ENCODE assay signal across 7 cellular contexts in genomic region chr6:31388916-31389801, GRCh38. TPM values are rescaled to one million over a fixed set of nuclear protein-coding genes. Genes with fewer than 3 reads are reported as not detected.
DNase-seq lines count a peak whose midpoint lies in the region; ATAC-seq, FAIRE-seq and TF ChIP-seq lines count a peak whose summit lies in the region.
"Not testable (repeated sequence)": the region's sequence is repeated elsewhere in the genome, so short reads cannot be mapped to it uniquely, and the experiment has no call there.

No MANE protein-coding gene starts in this region.

- CTCF ChIA-PET in activated B cell treated with CpG ODN at 0.5 μM for 24 hours (lab: Charles Lee); HepG2 (lab: Yijun Ruan, JAX; ENCODE audit: low intra/inter-chr PET ratio, low total read pairs): not testable (repeated sequence)

- not testable (repeated sequence) for H3K4me3 Mint-ChIP-seq in activated B cell treated with CpG ODN at 0.5 μM for 24 hours; stimulated activated effector memory CD8-positive, alpha-beta T cell treated with anti-CD3 and anti-CD28 coated beads, Interleukin-12 subunit alpha, Interleukin-12 subunit beta, amount 100 ng/mL, for 72 hours

- in situ Hi-C loops in HepG2 (cut with HindIII; ENCODE audit: extremely low pct_ligation_motif_present, low pct_unique_long_range_greater_than_20kb): not testable (repeated sequence)

- POLR2A ChIA-PET in activated B cell treated with CpG ODN at 0.5 μM for 24 hours (lab: Charles Lee); HepG2 (lab: Yijun Ruan, JAX): not testable (repeated sequence)

- TF ChIP-seq EP300 in Ishikawa (IDR thresholded peaks at IDR 0.05; ENCODE audit: borderline replicate concordance); HepG2 (IDR thresholded peaks at IDR 0.05; ENCODE audit: low read depth in 2 of 2, low read length in 2 of 2); HepG2 (CRISPR knock-in tag; IDR thresholded peaks at IDR 0.05; ENCODE audit: borderline replicate concordance): not testable (repeated sequence)

- H3K4me1 ChIP-seq in body of pancreas, heart left ventricle: not testable (repeated sequence)
- peaks cover 12% of the 10 kb centered on the region for H3K4me1 ChIP-seq in HepG2 (ENCODE audit: insufficient read depth, low read length)

- ATAC-seq in activated B cell treated with CpG ODN at 0.5 μM for 24 hours (ENCODE audit: low read depth) (peak; percentile 57), body of pancreas (peak; percentile 86), heart left ventricle (peak; percentile 51 to 73 (median 62)), HepG2 (peak; percentile 58)
- ATAC-seq in stimulated activated effector memory CD8-positive, alpha-beta T cell treated with anti-CD3 and anti-CD28 coated beads, Interleukin-12 subunit alpha, Interleukin-12 subunit beta, amount 100 ng/mL, for 72 hours: peak; percentile 11

- not testable (repeated sequence) for BruUV-seq in HepG2 (replicated peaks; lab: Mats Ljungman, UMichigan)

- DNase-seq in GM12892 (ENCODE audit: insufficient read length); activated B cell treated with CpG ODN at 0.5 μM for 24 hours; body of pancreas; heart left ventricle; HepG2 (ENCODE audit: low spot score); stimulated activated effector memory CD8-positive, alpha-beta T cell treated with anti-CD3 and anti-CD28 coated beads, Interleukin-12 subunit alpha, Interleukin-12 subunit beta, amount 100 ng/mL, for 72 hours (ENCODE audit: low spot score in 2 of 2): not testable (repeated sequence)

- TF ChIP-seq CTCF in activated B cell treated with CpG ODN at 0.5 μM for 24 hours (IDR thresholded peaks at IDR 0.05); heart left ventricle (IDR thresholded peaks at IDR 0.05); HepG2 (CRISPR knock-in tag; IDR thresholded peaks at IDR 0.05): not testable (repeated sequence)
- peak in 1 of 7 experiments; percentile 8 for TF ChIP-seq CTCF in body of pancreas (IDR thresholded peaks at IDR 0.05)

- H3K9me3 ChIP-seq in body of pancreas; heart left ventricle; HepG2 (ENCODE audit: low read length): not testable (repeated sequence)

- TF ChIP-seq POLR2A in GM12892 (IDR thresholded peaks at IDR 0.05; ENCODE audit: low read depth, low read length); body of pancreas (IDR thresholded peaks at IDR 0.05); heart left ventricle (IDR thresholded peaks at IDR 0.05); HepG2 (IDR thresholded peaks at IDR 0.05; ENCODE audit: insufficient read depth in 1 of 2, low read depth in 2 of 2, low read length in 2 of 2): not testable (repeated sequence)

- not testable (repeated sequence) for H3K27ac ChIP-seq in body of pancreas; heart left ventricle; HepG2 (ENCODE audit: extremely low read length, insufficient read depth, low read length)

- not testable (repeated sequence) for H3K36me3 ChIP-seq in body of pancreas (replicated peaks in 1 of 2; ENCODE audit: insufficient read depth in 1 of 2, low read depth in 2 of 2); heart left ventricle; HepG2 (replicated peaks in 1 of 2; ENCODE audit: control insufficient read depth in 1 of 2, insufficient read depth in 2 of 2, low read length in 2 of 2)

- not testable (repeated sequence) for H2AFZ ChIP-seq in HepG2 (ENCODE audit: low read length)

- TF ChIP-seq RAD21 in Ishikawa (IDR thresholded peaks at IDR 0.05; ENCODE audit: low read depth); HepG2 (CRISPR knock-in tag; IDR thresholded peaks at IDR 0.05): not testable (repeated sequence)

- peak; percentile 91 for FAIRE-seq in GM12892 (lab: Jason Lieb, UNC)
- FAIRE-seq in HepG2 (lab: Jason Lieb, UNC): peak; percentile 99

- H3K4me1 Mint-ChIP-seq in activated B cell treated with CpG ODN at 0.5 μM for 24 hours: not testable (repeated sequence)
- peaks cover 12% of the 10 kb centered on the region for H3K4me1 Mint-ChIP-seq in stimulated activated effector memory CD8-positive, alpha-beta T cell treated with anti-CD3 and anti-CD28 coated beads, Interleukin-12 subunit alpha, Interleukin-12 subunit beta, amount 100 ng/mL, for 72 hours

- H3K36me3 Mint-ChIP-seq in activated B cell treated with CpG ODN at 0.5 μM for 24 hours (ENCODE audit: low read depth); stimulated activated effector memory CD8-positive, alpha-beta T cell treated with anti-CD3 and anti-CD28 coated beads, Interleukin-12 subunit alpha, Interleukin-12 subunit beta, amount 100 ng/mL, for 72 hours: not testable (repeated sequence)

- 40 to 45% methylated on average over 3 to 6 of the region's 13 CpGs for WGBS in body of pancreas, 2 donors
- WGBS in heart left ventricle, 4 donors: 47 to 64% (median 59%) methylated on average over 3 to 5 of the region's 13 CpGs
- WGBS in HepG2 (ENCODE audit: low lambda C conversion rate): 43% methylated on average over 3 of the region's 13 CpGs

- H3K4me3 ChIP-seq in body of pancreas; heart left ventricle; HepG2 (replicated peaks in 1 of 3; ENCODE audit: insufficient read depth in 1 of 3, low read depth in 2 of 3, low read length in 3 of 3): not testable (repeated sequence)

- H4K20me1 ChIP-seq in HepG2 (ENCODE audit: insufficient read depth, low read length): not testable (repeated sequence)

- H3K9ac ChIP-seq in HepG2 (ENCODE audit: insufficient read depth, low read depth, low read length): not testable (repeated sequence)

- not testable (repeated sequence) for H3K27me3 Mint-ChIP-seq in activated B cell treated with CpG ODN at 0.5 μM for 24 hours

- not testable (repeated sequence) for H3K27ac Mint-ChIP-seq in activated B cell treated with CpG ODN at 0.5 μM for 24 hours; stimulated activated effector memory CD8-positive, alpha-beta T cell treated with anti-CD3 and anti-CD28 coated beads, Interleukin-12 subunit alpha, Interleukin-12 subunit beta, amount 100 ng/mL, for 72 hours

- H3K79me2 ChIP-seq in HepG2 (ENCODE audit: insufficient read depth, low read length): not testable (repeated sequence)

- not testable (repeated sequence) for H3K9me3 Mint-ChIP-seq in activated B cell treated with CpG ODN at 0.5 μM for 24 hours; stimulated activated effector memory CD8-positive, alpha-beta T cell treated with anti-CD3 and anti-CD28 coated beads, Interleukin-12 subunit alpha, Interleukin-12 subunit beta, amount 100 ng/mL, for 72 hours

- not testable (repeated sequence) for H3K27me3 ChIP-seq in body of pancreas; heart left ventricle; HepG2 (ENCODE audit: control insufficient read depth in 1 of 2, insufficient read depth in 2 of 2, low read length in 2 of 2)

- intact Hi-C loops in activated B cell treated with CpG ODN at 0.5 μM for 24 hours (cut with micrococcal nuclease); body of pancreas (cut with DNase I); HepG2 (cut with micrococcal nuclease; ENCODE audit: unreplicated experiment): not testable (repeated sequence)
- intact Hi-C loops in heart left ventricle (cut with DNase I): loop anchor here in 1 of 10 donors (5.0 kb wide), 1 partner anchor 98 kb away; no protein-coding TSS in a partner anchor

- not testable (repeated sequence) for H3K4me2 ChIP-seq in HepG2 (ENCODE audit: low read depth, low read length)

RNA-seq across cellular contexts. Expression of gene MICA, which starts 14.2 kb away (rescaled TPM):
- 8.2 TPM for polyA plus RNA-seq in GM12892 (2012; ENCODE audit: missing spikeins)
- total RNA-seq in activated B cell treated with CpG ODN at 0.5 μM for 24 hours (8.9 and 9.0 TPM in 2 replicates), body of pancreas (10 to 100 TPM in 1 of 2 donors, 1 to 10 TPM in 1; 8.3 to 10.9 TPM), heart left ventricle (10 to 100 TPM in 7 of 9 donors, 1 to 10 TPM in 2; 8.9 to 21.0 (median 11.5) TPM), HepG2 (2016; rRNA removed; fragmentation: Illumina TruSeq; extraction: Trizol) (20.5 and 38.1 TPM in 2 replicates)
- polyA plus RNA-seq in heart left ventricle (10 to 100 TPM in 1 of 2 donors, 1 to 10 TPM in 1; 8.5 to 48.4 TPM), HepG2 (2011; rRNA removed) (21.6 and 29.3 TPM in 2 replicates)
- total RNA-seq in HepG2 (2016; cell fraction: cytosol; rRNA removed; fragmentation: Illumina TruSeq; extraction: Trizol; ENCODE audit: low read depth): 12.0 and 12.9 TPM in 2 replicates
- total RNA-seq in HepG2 (2016; cell fraction: insoluble cytoplasmic fraction; rRNA removed; fragmentation: Illumina TruSeq; extraction: Trizol): 20.8 and 39.1 TPM in 2 replicates
- 19.5 and 19.6 TPM in 2 replicates for total RNA-seq in HepG2 (2016; cell fraction: membrane; rRNA removed; fragmentation: Illumina TruSeq; extraction: Trizol)
- 32.4 and 40.0 TPM in 2 replicates for total RNA-seq in HepG2 (2016; cell fraction: nucleus; rRNA removed; fragmentation: Illumina TruSeq; extraction: Trizol)
- polyA plus RNA-seq in HepG2 (2011; cell fraction: cytosol; rRNA removed): 28.9 and 34.6 TPM in 2 replicates
- polyA plus RNA-seq in HepG2 (2011; cell fraction: nucleus; rRNA removed): 28.9 and 39.2 TPM in 2 replicates
- 19.3 and 38.6 TPM in 2 replicates for polyA plus RNA-seq in HepG2 (2012)
- 9.5 TPM in 2 replicates for polyA plus RNA-seq in HepG2 (2016; cell fraction: cytosol; fragmentation: Illumina TruSeq; extraction: Trizol; ENCODE audit: low read depth)
- polyA plus RNA-seq in HepG2 (2016; cell fraction: insoluble cytoplasmic fraction; fragmentation: Illumina TruSeq; extraction: Trizol; ENCODE audit: low read depth): 17.8 and 18.4 TPM in 2 replicates
- 13.7 and 14.7 TPM in 2 replicates for polyA plus RNA-seq in HepG2 (2016; cell fraction: membrane; fragmentation: Illumina TruSeq; extraction: Trizol; ENCODE audit: low read depth)
- polyA plus RNA-seq in HepG2 (2016; cell fraction: nucleus; fragmentation: Illumina TruSeq; extraction: Trizol; ENCODE audit: insufficient read depth, low read depth): 58.2 and 58.4 TPM in 2 replicates
- polyA minus RNA-seq in HepG2 (2011; rRNA and poly(A)+ RNA removed; ENCODE audit: low replicate concordance): 22.9 and 58.3 TPM in 2 replicates
- 11.5 and 17.3 TPM in 2 replicates for polyA minus RNA-seq in HepG2 (2011; cell fraction: cytosol; rRNA and poly(A)+ RNA removed)
- polyA minus RNA-seq in HepG2 (2011; cell fraction: nucleus; rRNA and poly(A)+ RNA removed): 10.6 and 18.5 TPM in 2 replicates

RNA-seq across cellular contexts. Expression of gene HLA-B, which starts 32.2 kb away (rescaled TPM):
- polyA plus RNA-seq in GM12892 (2012; ENCODE audit: missing spikeins): 4,038 TPM
- total RNA-seq in activated B cell treated with CpG ODN at 0.5 μM for 24 hours (3,667 and 3,668 TPM in 2 replicates), body of pancreas (100 to 1,000 TPM; 316 to 342 TPM), heart left ventricle (1,000 to 10,000 TPM in 2 of 9 donors, 100 to 1,000 TPM in 7; 235 to 2,858 (median 371) TPM), HepG2 (2016; rRNA removed; fragmentation: Illumina TruSeq; extraction: Trizol) (15.5 and 35.3 TPM in 2 replicates)
- polyA plus RNA-seq in heart left ventricle (100 to 1,000 TPM; 397 to 553 TPM), HepG2 (2011; rRNA removed) (88.9 and 228 TPM in 2 replicates)
- 4.5 and 5.9 TPM in 2 replicates for total RNA-seq in HepG2 (2016; cell fraction: cytosol; rRNA removed; fragmentation: Illumina TruSeq; extraction: Trizol; ENCODE audit: low read depth)
- 21.5 and 54.7 TPM in 2 replicates for total RNA-seq in HepG2 (2016; cell fraction: insoluble cytoplasmic fraction; rRNA removed; fragmentation: Illumina TruSeq; extraction: Trizol)
- 7.5 and 8.0 TPM in 2 replicates for total RNA-seq in HepG2 (2016; cell fraction: membrane; rRNA removed; fragmentation: Illumina TruSeq; extraction: Trizol)
- 40.3 and 68.5 TPM in 2 replicates for total RNA-seq in HepG2 (2016; cell fraction: nucleus; rRNA removed; fragmentation: Illumina TruSeq; extraction: Trizol)
- polyA plus RNA-seq in HepG2 (2011; cell fraction: cytosol; rRNA removed): 88.0 and 248 TPM in 2 replicates
- polyA plus RNA-seq in HepG2 (2011; cell fraction: nucleus; rRNA removed): 72.3 and 226 TPM in 2 replicates
- 132 and 223 TPM in 2 replicates for polyA plus RNA-seq in HepG2 (2012)
- 8.8 and 12.2 TPM in 2 replicates for polyA plus RNA-seq in HepG2 (2016; cell fraction: cytosol; fragmentation: Illumina TruSeq; extraction: Trizol; ENCODE audit: low read depth)
- 21.0 and 27.1 TPM in 2 replicates for polyA plus RNA-seq in HepG2 (2016; cell fraction: insoluble cytoplasmic fraction; fragmentation: Illumina TruSeq; extraction: Trizol; ENCODE audit: low read depth)
- 7.9 and 9.2 TPM in 2 replicates for polyA plus RNA-seq in HepG2 (2016; cell fraction: membrane; fragmentation: Illumina TruSeq; extraction: Trizol; ENCODE audit: low read depth)
- 79.7 and 85.9 TPM in 2 replicates for polyA plus RNA-seq in HepG2 (2016; cell fraction: nucleus; fragmentation: Illumina TruSeq; extraction: Trizol; ENCODE audit: insufficient read depth, low read depth)
- 49.6 and 219 TPM in 2 replicates for polyA minus RNA-seq in HepG2 (2011; rRNA and poly(A)+ RNA removed; ENCODE audit: low replicate concordance)
- polyA minus RNA-seq in HepG2 (2011; cell fraction: cytosol; rRNA and poly(A)+ RNA removed): 19.6 and 37.6 TPM in 2 replicates
- polyA minus RNA-seq in HepG2 (2011; cell fraction: nucleus; rRNA and poly(A)+ RNA removed): 4.6 and 44.0 TPM in 2 replicates

Comparison
In these comparisons a context has a peak if more than half of its experiments do, and no peak if none do; other contexts are left out.
1. ATAC-seq: peak in every context shown above with its lines; median percentile 86 in body of pancreas; 62 in heart left ventricle; 58 in HepG2; 57 in activated B cell treated with CpG ODN at 0.5 μM for 24 hours; 11 in stimulated activated effector memory CD8-positive, alpha-beta T cell treated with anti-CD3 and anti-CD28 coated beads, Interleukin-12 subunit alpha, Interleukin-12 subunit beta, amount 100 ng/mL, for 72 hours.